Comparison of ENCODE assay signal across 8 cellular contexts in genomic region chr20:50450961-50451752, GRCh38. TPM values are rescaled to one million over a fixed set of nuclear protein-coding genes. Genes with fewer than 3 reads are reported as not detected.
DNase-seq lines count a peak whose midpoint lies in the region; ATAC-seq and TF ChIP-seq lines count a peak whose summit lies in the region.

No MANE protein-coding gene starts in this region.

- no peaks in the 10 kb centered on the region for H4K20me1 ChIP-seq in smooth muscle cell (ENCODE audit: low read depth)

- H3K9ac ChIP-seq in smooth muscle cell (ENCODE audit: low read depth): peak overlapping the region; percentile 41

- H3K27me3 ChIP-seq in heart left ventricle: no peaks in the 10 kb centered on the region
- H3K27me3 ChIP-seq in smooth muscle cell (ENCODE audit: low read depth): no peaks in the 10 kb centered on the region

- peak overlapping the region; percentile 78 for H3K4me2 ChIP-seq in smooth muscle cell

- intact Hi-C loops in heart left ventricle (cut with DNase I): loop anchor here in 6 of 10 donors (2.0 to 10.0 kb wide), 5 partner anchors 34 to 166 kb away; no protein-coding TSS in a partner anchor

- TF ChIP-seq CTCF in heart left ventricle (IDR thresholded peaks at IDR 0.05): no peak
- TF ChIP-seq CTCF in smooth muscle cell (IDR thresholded peaks at IDR 0.05; ENCODE audit: borderline replicate concordance, insufficient read depth, poor library complexity, severe bottlenecking): no peak

- peak overlapping the region; percentile 75 for H2AFZ ChIP-seq in smooth muscle cell (ENCODE audit: low read depth)

- H3K36me3 ChIP-seq in heart left ventricle (no peaks in the 10 kb centered on the region), smooth muscle cell (ENCODE audit: low read depth) (no peaks in the 10 kb centered on the region)

- WGBS in heart left ventricle, 4 donors: 27 to 32% (median 29%) methylated on average over 19 of the region's 19 CpGs
- WGBS in smooth muscle cell (ENCODE audit: low lambda C conversion rate): 11% methylated on average over 19 of the region's 19 CpGs

- peak; percentile 25 for DNase-seq in stimulated activated CD4-positive, alpha-beta T cell treated with anti-CD3 and anti-CD28 coated beads, Interleukin-1b, Interleukin-23, amount 100 ng/mL, for 48 hours
- DNase-seq in stimulated activated CD4-positive, alpha-beta T cell treated with anti-CD3 and anti-CD28 coated beads, Interleukin-4, amount 100 ng/mL, for 24 hours: no peak
- DNase-seq in SIG-M5 (lab: John Stamatoyannopoulos, UW) (peak; percentile 72), heart left ventricle (peak in 2 of 5 donors; percentile 50 to 61), smooth muscle cell (lab: John Stamatoyannopoulos, UW; ENCODE audit: unreplicated experiment) (no peak), NCI-H2227 treated with DMSO at 0.1 percent for 48 hours (lab: John Stamatoyannopoulos, UW) (no peak), NCI-H146 (lab: John Stamatoyannopoulos, UW) (no peak)

- TF ChIP-seq POLR2A in heart left ventricle (IDR thresholded peaks at IDR 0.05): peak in 1 of 2 donors; percentile 29

- ATAC-seq in HG03025 (IDR thresholded peaks at IDR 0.05; ENCODE audit: low FRiP score, unreplicated experiment) (peak; percentile 72), heart left ventricle (peak; percentile 62 to 80 (median 66))

- H3K9me3 ChIP-seq in heart left ventricle (no peaks in the 10 kb centered on the region), smooth muscle cell (replicated peaks; ENCODE audit: low read depth) (no peaks in the 10 kb centered on the region)

- H3K4me3 ChIP-seq in heart left ventricle (peak overlapping the region in 11 of 12 donors; percentile 1 to 44 (median 33)), smooth muscle cell (peak overlapping the region; percentile 27)

- H3F3A ChIP-seq in smooth muscle cell (ENCODE audit: low read depth): peaks cover 10% of the 10 kb centered on the region

- H3K79me2 ChIP-seq in smooth muscle cell (ENCODE audit: low read depth): no peaks in the 10 kb centered on the region

- H3K4me1 ChIP-seq in heart left ventricle (peaks cover 0 to 46% (median 12%) of the 10 kb centered on the region in 12 donors), smooth muscle cell (ENCODE audit: low read depth) (peaks cover 8% of the 10 kb centered on the region)

- H3K27ac ChIP-seq in heart left ventricle (peak overlapping the region in 11 of 12 donors; percentile 9 to 75 (median 66)), smooth muscle cell (ENCODE audit: low read depth) (peak overlapping the region; percentile 80)

RNA-seq across cellular contexts. Expression of gene PTPN1, which starts 59.0 kb away (rescaled TPM):
- total RNA-seq in heart left ventricle: 10 to 100 TPM; 24.2 to 63.3 (median 32.0) TPM
- polyA plus RNA-seq in heart left ventricle: 10 to 100 TPM; 18.5 to 93.8 TPM
- 28.9 and 35.6 TPM in 2 replicates for total RNA-seq in smooth muscle cell
- polyA plus RNA-seq in smooth muscle cell: 16.1 and 19.4 TPM in 2 replicates

Comparison
In these comparisons a context has a peak if more than half of its experiments do, and no peak if none do; other contexts are left out.
1. DNase-seq: peak in stimulated activated CD4-positive, alpha-beta T cell treated with anti-CD3 and anti-CD28 coated beads, Interleukin-1b, Interleukin-23, amount 100 ng/mL, for 48 hours (single experiment) and SIG-M5 (single experiment); none in stimulated activated CD4-positive, alpha-beta T cell treated with anti-CD3 and anti-CD28 coated beads, Interleukin-4, amount 100 ng/mL, for 24 hours (single experiment), smooth muscle cell (single experiment), NCI-H2227 treated with DMSO at 0.1 percent for 48 hours (single experiment) and NCI-H146 (single experiment).